Comparison of ENCODE assay signal across 15 cellular contexts in the genomic region with DNA sequence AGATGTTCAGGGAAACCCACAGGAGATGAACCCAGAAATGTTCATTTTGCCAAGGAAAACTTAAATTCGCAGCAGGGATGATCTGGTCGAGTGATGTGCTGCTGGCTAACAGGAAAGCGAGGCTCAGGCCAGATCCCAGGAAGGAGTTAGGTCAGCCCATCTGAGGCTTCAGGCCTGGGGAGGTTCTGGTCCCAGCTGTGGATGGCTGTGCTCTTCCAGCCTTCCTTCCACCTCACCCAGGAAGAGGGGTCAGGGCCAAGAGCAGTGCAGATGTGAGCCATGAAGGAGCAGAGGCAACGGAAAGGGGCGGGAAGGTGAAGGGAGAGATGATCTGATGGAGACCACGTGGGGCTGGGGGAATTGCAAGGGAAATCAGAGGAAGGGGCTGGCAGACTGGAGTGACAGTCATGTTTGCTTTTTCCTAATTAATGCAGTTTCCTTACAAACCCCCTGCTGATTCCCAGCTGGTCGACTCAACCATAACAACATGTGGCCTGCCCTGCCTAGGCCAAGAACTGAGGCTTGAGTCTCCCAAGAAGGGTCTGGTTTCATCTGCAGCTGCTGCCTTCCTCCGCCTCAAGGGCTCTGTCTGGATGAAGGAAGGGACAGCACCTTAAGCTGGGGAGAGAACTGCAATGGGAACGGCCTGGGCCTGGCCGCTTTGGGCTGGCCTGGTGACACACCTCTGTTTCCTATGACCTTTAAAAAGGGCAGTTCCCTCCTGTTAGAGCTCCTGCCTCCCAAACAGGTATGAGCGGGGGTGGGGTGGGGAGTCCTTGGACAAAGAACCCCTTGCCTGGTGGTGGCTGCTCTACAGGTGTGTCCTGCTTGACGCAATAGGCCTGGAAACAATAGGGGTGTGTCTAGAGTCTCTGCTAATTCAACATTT. TPM values are rescaled to one million over a fixed set of nuclear protein-coding genes. Genes with fewer than 3 reads are reported as not detected.
DNase-seq lines count a peak whose midpoint lies in the region; ATAC-seq and TF ChIP-seq lines count a peak whose summit lies in the region.
"Had no signal": no experiment of that assay in that cellular context is flagged by ENCODE, and none has a peak within 500 bp of the region (broad histone marks: within the 10 kb centered on the region; RNA-seq: fewer than 3 reads in every experiment).

No MANE protein-coding gene starts in this region.

- no peak for TF ChIP-seq CTCF in liver (IDR thresholded peaks at IDR 0.05; ENCODE audit: low read depth, low read length, missing input control)
- TF ChIP-seq CTCF in upper lobe of left lung (IDR thresholded peaks at IDR 0.05): no peak
- no peak for TF ChIP-seq CTCF in osteoblast (IDR thresholded peaks at IDR 0.05; ENCODE audit: extremely low read depth, low read depth, low read length)

- H3K4me1 ChIP-seq in liver (ENCODE audit: control insufficient read depth in 4 of 4, insufficient read depth in 4 of 4, low read length in 3 of 4) (peaks cover 0 to 8% (median 4%) of the 10 kb centered on the region in 4 donors), upper lobe of left lung (peaks cover 24 to 30% (median 26%) of the 10 kb centered on the region in 4 donors), osteoblast (ENCODE audit: insufficient read depth, low read length) (peaks cover 15% of the 10 kb centered on the region)

- peak; percentile 55 for DNase-seq in NCI-H82 (lab: John Stamatoyannopoulos, UW)
- no peak for DNase-seq in NCI-H82 treated with DMSO at 0.1 percent for 48 hours (lab: John Stamatoyannopoulos, UW; ENCODE audit: unreplicated experiment)
- peak; percentile 52 for DNase-seq in SK-N-DZ (ENCODE audit: low spot score)
- DNase-seq in upper lobe of left lung: peak in 1 of 2 donors; percentile 86
- DNase-seq in KBM-7: no peak
- no peak for DNase-seq in HuH-7 (ENCODE audit: low spot score)
- no peak for DNase-seq in osteoblast (ENCODE audit: insufficient read length, low spot score, missing footprints)
- DNase-seq: activated CD4-positive, alpha-beta memory T cell treated with anti-CD3 and anti-CD28 coated beads for 36 hours; effector memory CD8-positive, alpha-beta T cell; GDM1; H7; immature natural killer cell; NCI-H1436 treated with DMSO at 0.1 percent for 48 hours; SK-N-SH had no signal

- no peaks in the 10 kb centered on the region for H4K20me1 ChIP-seq in osteoblast (ENCODE audit: insufficient read depth, low read length)

- no peak overlapping the region for H3K4me2 ChIP-seq in osteoblast (ENCODE audit: insufficient read depth, low read length)
- H3K4me2 ChIP-seq: SK-N-SH had no signal

- 84% methylated on average over 12 of the region's 12 CpGs for WGBS in liver
- WGBS in upper lobe of left lung, 2 donors: 86 to 87% methylated on average over 12 of the region's 12 CpGs

- in situ Hi-C loops in KBM-7 (cut with MboI; ENCODE audit: low pct_unique_long_range_greater_than_20kb, low sequenced_read_pairs): no loop called here

- no peak overlapping the region for H2AFZ ChIP-seq in osteoblast (ENCODE audit: low read length)

- TF ChIP-seq POLR2A in upper lobe of left lung (IDR thresholded peaks at IDR 0.05): no peak

- peak overlapping the region in 1 of 2 donors; percentile 20 for H3K27ac ChIP-seq in liver (ENCODE audit: low read depth in 1 of 2, low read length in 2 of 2)
- H3K27ac ChIP-seq in upper lobe of left lung: peak overlapping the region in 3 of 4 donors; percentile 61 to 76 (median 72)
- H3K27ac ChIP-seq in osteoblast (ENCODE audit: low read depth, low read length): no peak overlapping the region

- TF ChIP-seq EP300 in upper lobe of left lung (IDR thresholded peaks at IDR 0.05): no peak

- no peaks in the 10 kb centered on the region for H3K79me2 ChIP-seq in osteoblast (ENCODE audit: insufficient read depth, low read length)

- H3K9ac ChIP-seq in liver (ENCODE audit: low read depth in 1 of 2, low read length in 2 of 2): no peak overlapping the region
- H3K9ac ChIP-seq: SK-N-SH had no signal

- ATAC-seq in upper lobe of left lung (ENCODE audit: low FRiP score in 2 of 2): peak; percentile 65 to 90
- ATAC-seq: effector memory CD8-positive, alpha-beta T cell had no signal

- no peaks in the 10 kb centered on the region for H3K27me3 ChIP-seq in liver (ENCODE audit: control insufficient read depth in 4 of 4, insufficient read depth in 4 of 4, low read length in 3 of 4)
- H3K27me3 ChIP-seq in upper lobe of left lung: no peaks in the 10 kb centered on the region
- H3K27me3 ChIP-seq in osteoblast (ENCODE audit: insufficient read depth, low read length): no peaks in the 10 kb centered on the region

- no peaks in the 10 kb centered on the region for H3K9me3 ChIP-seq in liver (ENCODE audit: control insufficient read depth in 4 of 4, low read length in 3 of 4)
- no peaks in the 10 kb centered on the region for H3K9me3 ChIP-seq in upper lobe of left lung
- H3K9me3 ChIP-seq in osteoblast (ENCODE audit: low read depth, low read length): no peaks in the 10 kb centered on the region
- H3K9me3 ChIP-seq: SK-N-SH had no signal

- TF ChIP-seq RAD21 in liver (IDR thresholded peaks at IDR 0.05): no peak

- H3K4me3 ChIP-seq in liver (ENCODE audit: low read depth in 1 of 3, low read length in 3 of 3) (no peak overlapping the region), upper lobe of left lung (no peak overlapping the region), osteoblast (ENCODE audit: insufficient read depth, low read length) (no peak overlapping the region)

- H3K36me3 ChIP-seq in liver (ENCODE audit: control insufficient read depth in 4 of 4, insufficient read depth in 3 of 4, low read depth in 1 of 4, low read length in 3 of 4) (no peaks in the 10 kb centered on the region), upper lobe of left lung (no peaks in the 10 kb centered on the region), osteoblast (ENCODE audit: insufficient read depth, low read length) (no peaks in the 10 kb centered on the region)

TF ChIP-seq in liver, 16 proteins besides CTCF, POLR2A, EP300 and RAD21:
- TF ChIP-seq HNF4G (IDR thresholded peaks at IDR 0.05) (no peak), SP1 (IDR thresholded peaks at IDR 0.05) (peak; percentile 15), MAX (IDR thresholded peaks at IDR 0.05) (no peak), ATF3 (IDR thresholded peaks at IDR 0.05) (no peak), YY1 (IDR thresholded peaks at IDR 0.05) (no peak)
TF ChIP-seq in liver: peak in this region for 1.

RNA-seq across cellular contexts. Expression of gene MRPS18A, which starts 7.7 kb away (rescaled TPM):
- polyA plus RNA-seq in SK-N-DZ (2014; cell fraction: cytosol; rRNA removed): 37.9 and 45.6 TPM in 2 replicates
- 20.9 and 27.9 TPM in 2 replicates for polyA plus RNA-seq in SK-N-DZ (2014; cell fraction: nucleus; rRNA removed)
- 10 to 100 TPM; 21.5 to 27.0 TPM for total RNA-seq in liver
- 10 to 100 TPM; 43.1 to 50.5 TPM for polyA plus RNA-seq in liver
- 10 to 100 TPM; 21.0 to 45.6 (median 33.4) TPM for total RNA-seq in upper lobe of left lung
- 27.5 and 30.4 TPM in 2 replicates for total RNA-seq in osteoblast

RNA-seq across cellular contexts. Expression of gene RSPH9, which starts 50.5 kb away (rescaled TPM):
- polyA plus RNA-seq in SK-N-DZ (2014; cell fraction: cytosol; rRNA removed): not detected in 2 replicates
- not detected in 2 replicates for polyA plus RNA-seq in SK-N-DZ (2014; cell fraction: nucleus; rRNA removed)
- total RNA-seq in liver (under 1 TPM; under 0.01 to 0.19 TPM), upper lobe of left lung (1 to 10 TPM in 5 of 6 donors, under 1 TPM in 1; 0.20 to 4.2 (median 2.1) TPM), osteoblast (under 0.01 and 0.36 TPM in 2 replicates)
- polyA plus RNA-seq in liver: under 1 TPM; 0.09 to 0.15 TPM
- total RNA-seq: activated CD4-positive, alpha-beta memory T cell treated with anti-CD3 and anti-CD28 coated beads for 36 hours had no signal

RNA-seq across cellular contexts. Expression of gene MAD2L1BP, which starts 59.7 kb away (rescaled TPM):
- polyA plus RNA-seq in SK-N-DZ (2014; cell fraction: cytosol; rRNA removed): 36.2 and 42.7 TPM in 2 replicates
- polyA plus RNA-seq in SK-N-DZ (2014; cell fraction: nucleus; rRNA removed): 27.0 and 28.3 TPM in 2 replicates
- 10 to 100 TPM; 11.2 to 16.9 TPM for total RNA-seq in liver
- polyA plus RNA-seq in liver: 10 to 100 TPM; 15.2 to 17.3 TPM
- 10 to 100 TPM; 16.8 to 66.4 (median 24.9) TPM for total RNA-seq in upper lobe of left lung
- 18.6 and 30.4 TPM in 2 replicates for total RNA-seq in osteoblast

Comparison
In these comparisons a context has a peak if more than half of its experiments do, and no peak if none do; other contexts are left out.
1. DNase-seq: peak in NCI-H82 (single experiment) and SK-N-DZ (single experiment); none in NCI-H82 treated with DMSO at 0.1 percent for 48 hours (single experiment), KBM-7 (single experiment), HuH-7 (single experiment) and osteoblast (single experiment).